ENCODE assay signal across 4 cellular contexts in genomic region chr17:40087049-40087794, GRCh38. TPM values are rescaled to one million over a fixed set of nuclear protein-coding genes. Genes with fewer than 3 reads are reported as not detected.
DNase-seq lines count a peak whose midpoint lies in the region; ATAC-seq lines count a peak whose summit lies in the region.

No MANE protein-coding gene starts in this region.

- H3K4me1 Mint-ChIP-seq in activated CD4-positive, alpha-beta T cell treated with anti-CD3 and anti-CD28 coated beads, Interleukin-2, amount 10 ng/mL, durations not matched to agents 7 days and 5 days = peaks cover 8% of the 10 kb centered on the region
- peaks cover 18% of the 10 kb centered on the region for H3K4me1 Mint-ChIP-seq in stimulated activated memory B cell treated with anti-CD40 and anti-IgM and Interleukin-4, amounts not matched to agents 10 μg/mL and 1 μg/mL and 100 μg/mL, for 72 hours
- peaks cover 4 to 6% of the 10 kb centered on the region in 2 donors for H3K4me1 Mint-ChIP-seq in natural killer cell treated with Interleukin-12 subunit alpha and Interleukin-12 subunit beta and Interleukin-15 and Interleukin-18, amount 100 ng/mL, for 72 hours (ENCODE audit: low read depth in 2 of 2)

- H3K27me3 Mint-ChIP-seq in activated CD4-positive, alpha-beta T cell treated with anti-CD3 and anti-CD28 coated beads, Interleukin-2, amount 10 ng/mL, durations not matched to agents 7 days and 5 days = no peaks in the 10 kb centered on the region
- no peaks in the 10 kb centered on the region for H3K27me3 Mint-ChIP-seq in stimulated activated memory B cell treated with anti-CD40 and anti-IgM and Interleukin-4, amounts not matched to agents 10 μg/mL and 1 μg/mL and 100 μg/mL, for 72 hours
- H3K27me3 Mint-ChIP-seq in natural killer cell treated with Interleukin-12 subunit alpha and Interleukin-12 subunit beta and Interleukin-15 and Interleukin-18, amount 100 ng/mL, for 72 hours = no peaks in the 10 kb centered on the region

- H3K27ac Mint-ChIP-seq in activated CD4-positive, alpha-beta T cell treated with anti-CD3 and anti-CD28 coated beads, Interleukin-2, amount 10 ng/mL, durations not matched to agents 7 days and 5 days = peak overlapping the region; percentile 22
- peak overlapping the region; percentile 1 for H3K27ac Mint-ChIP-seq in stimulated activated memory B cell treated with anti-CD40 and anti-IgM and Interleukin-4, amounts not matched to agents 10 μg/mL and 1 μg/mL and 100 μg/mL, for 72 hours
- H3K27ac Mint-ChIP-seq in natural killer cell treated with Interleukin-12 subunit alpha and Interleukin-12 subunit beta and Interleukin-15 and Interleukin-18, amount 100 ng/mL, for 72 hours = no peak overlapping the region

- CTCF ChIA-PET in activated CD4-positive, alpha-beta T cell treated with anti-CD3 and anti-CD28 coated beads, Interleukin-2, amount 10 ng/mL, durations not matched to agents 7 days and 5 days (lab: Charles Lee) = interaction anchor here (0.6 to 2.7 kb wide), 7 partner anchors 8 to 389 kb away, joined by 3 to 32 read pairs (median 5); partner anchors contain the start of genes NR1D1 and THRA

- H3K36me3 Mint-ChIP-seq in activated CD4-positive, alpha-beta T cell treated with anti-CD3 and anti-CD28 coated beads, Interleukin-2, amount 10 ng/mL, durations not matched to agents 7 days and 5 days (ENCODE audit: low read depth) = peaks cover 5% of the 10 kb centered on the region
- peaks cover 40% of the 10 kb centered on the region for H3K36me3 Mint-ChIP-seq in stimulated activated memory B cell treated with anti-CD40 and anti-IgM and Interleukin-4, amounts not matched to agents 10 μg/mL and 1 μg/mL and 100 μg/mL, for 72 hours
- H3K36me3 Mint-ChIP-seq in natural killer cell treated with Interleukin-12 subunit alpha and Interleukin-12 subunit beta and Interleukin-15 and Interleukin-18, amount 100 ng/mL, for 72 hours = no peaks in the 10 kb centered on the region

- H3K4me3 Mint-ChIP-seq in activated CD4-positive, alpha-beta T cell treated with anti-CD3 and anti-CD28 coated beads, Interleukin-2, amount 10 ng/mL, durations not matched to agents 7 days and 5 days = no peak overlapping the region
- H3K4me3 Mint-ChIP-seq in stimulated activated memory B cell treated with anti-CD40 and anti-IgM and Interleukin-4, amounts not matched to agents 10 μg/mL and 1 μg/mL and 100 μg/mL, for 72 hours = no peak overlapping the region
- no peak overlapping the region for H3K4me3 Mint-ChIP-seq in natural killer cell treated with Interleukin-12 subunit alpha and Interleukin-12 subunit beta and Interleukin-15 and Interleukin-18, amount 100 ng/mL, for 72 hours

- H3K9me3 Mint-ChIP-seq in activated CD4-positive, alpha-beta T cell treated with anti-CD3 and anti-CD28 coated beads, Interleukin-2, amount 10 ng/mL, durations not matched to agents 7 days and 5 days = no peaks in the 10 kb centered on the region
- no peaks in the 10 kb centered on the region for H3K9me3 Mint-ChIP-seq in stimulated activated memory B cell treated with anti-CD40 and anti-IgM and Interleukin-4, amounts not matched to agents 10 μg/mL and 1 μg/mL and 100 μg/mL, for 72 hours
- H3K9me3 Mint-ChIP-seq in natural killer cell treated with Interleukin-12 subunit alpha and Interleukin-12 subunit beta and Interleukin-15 and Interleukin-18, amount 100 ng/mL, for 72 hours = no peaks in the 10 kb centered on the region

- DNase-seq in activated CD4-positive, alpha-beta T cell treated with anti-CD3 and anti-CD28 coated beads, Interleukin-2, amount 10 ng/mL, durations not matched to agents 7 days and 5 days = no peak
- DNase-seq in activated CD4-positive, alpha-beta T cell treated with anti-CD3 and anti-CD28 coated beads for 4 hours = no peak
- DNase-seq in natural killer cell treated with Interleukin-12 subunit alpha and Interleukin-12 subunit beta and Interleukin-15 and Interleukin-18, amount 100 ng/mL, for 72 hours (ENCODE audit: low spot score) = no peak

- POLR2A ChIA-PET in activated CD4-positive, alpha-beta T cell treated with anti-CD3 and anti-CD28 coated beads, Interleukin-2, amount 10 ng/mL, durations not matched to agents 7 days and 5 days (lab: Charles Lee) = interaction anchor here (0.6 kb wide), 1 partner anchor 26 kb away, joined by 6 read pairs; no protein-coding TSS in a partner anchor

- ATAC-seq in stimulated activated memory B cell treated with anti-CD40 and anti-IgM and Interleukin-4, amounts not matched to agents 10 μg/mL and 1 μg/mL and 100 μg/mL, for 72 hours = no peak
- ATAC-seq in natural killer cell treated with Interleukin-12 subunit alpha and Interleukin-12 subunit beta and Interleukin-15 and Interleukin-18, amount 100 ng/mL, for 72 hours = no peak

RNA-seq across cellular contexts. Expression of gene NR1D1, which starts 13.2 kb away (rescaled TPM):
- total RNA-seq in activated CD4-positive, alpha-beta T cell treated with anti-CD3 and anti-CD28 coated beads, Interleukin-2, amount 10 ng/mL, durations not matched to agents 7 days and 5 days = 1 to 10 TPM; 5.5 to 5.8 TPM
- total RNA-seq in natural killer cell treated with Interleukin-12 subunit alpha and Interleukin-12 subunit beta and Interleukin-15 and Interleukin-18, amount 100 ng/mL, for 72 hours = 1 to 10 TPM; 1.4 to 5.4 TPM

RNA-seq across cellular contexts. Expression of gene THRA, which starts 24.5 kb away (rescaled TPM):
- 1 to 10 TPM; 8.6 to 9.1 TPM for total RNA-seq in activated CD4-positive, alpha-beta T cell treated with anti-CD3 and anti-CD28 coated beads, Interleukin-2, amount 10 ng/mL, durations not matched to agents 7 days and 5 days
- 10 to 100 TPM in 1 of 2 donors, 1 to 10 TPM in 1; 4.9 to 10.9 TPM for total RNA-seq in natural killer cell treated with Interleukin-12 subunit alpha and Interleukin-12 subunit beta and Interleukin-15 and Interleukin-18, amount 100 ng/mL, for 72 hours

RNA-seq across cellular contexts. Expression of gene MED24, which starts 33.0 kb away (rescaled TPM):
- 100 to 1,000 TPM in 1 of 2 experiments, 10 to 100 TPM in 1; 92.1 to 102 TPM for total RNA-seq in activated CD4-positive, alpha-beta T cell treated with anti-CD3 and anti-CD28 coated beads, Interleukin-2, amount 10 ng/mL, durations not matched to agents 7 days and 5 days
- 100 to 1,000 TPM in 1 of 2 donors, 10 to 100 TPM in 1; 91.5 to 147 TPM for total RNA-seq in natural killer cell treated with Interleukin-12 subunit alpha and Interleukin-12 subunit beta and Interleukin-15 and Interleukin-18, amount 100 ng/mL, for 72 hours

RNA-seq across cellular contexts. Expression of gene MSL1, which starts 34.5 kb away (rescaled TPM):
- total RNA-seq in activated CD4-positive, alpha-beta T cell treated with anti-CD3 and anti-CD28 coated beads, Interleukin-2, amount 10 ng/mL, durations not matched to agents 7 days and 5 days = 10 to 100 TPM; 95.4 to 97.1 TPM
- 100 to 1,000 TPM in 1 of 2 donors, 10 to 100 TPM in 1; 79.8 to 102 TPM for total RNA-seq in natural killer cell treated with Interleukin-12 subunit alpha and Interleukin-12 subunit beta and Interleukin-15 and Interleukin-18, amount 100 ng/mL, for 72 hours

RNA-seq across cellular contexts. Expression of gene CASC3, which starts 53.1 kb away (rescaled TPM):
- 10 to 100 TPM; 84.8 to 89.2 TPM for total RNA-seq in activated CD4-positive, alpha-beta T cell treated with anti-CD3 and anti-CD28 coated beads, Interleukin-2, amount 10 ng/mL, durations not matched to agents 7 days and 5 days
- total RNA-seq in natural killer cell treated with Interleukin-12 subunit alpha and Interleukin-12 subunit beta and Interleukin-15 and Interleukin-18, amount 100 ng/mL, for 72 hours = 100 to 1,000 TPM in 1 of 2 donors, 10 to 100 TPM in 1; 83.1 to 101 TPM

Comparison
In these comparisons a context has a peak if more than half of its experiments do, and no peak if none do; other contexts are left out.
1. H3K27ac Mint-ChIP-seq: peak in activated CD4-positive, alpha-beta T cell treated with anti-CD3 and anti-CD28 coated beads, Interleukin-2, amount 10 ng/mL, durations not matched to agents 7 days and 5 days (single experiment) and stimulated activated memory B cell treated with anti-CD40 and anti-IgM and Interleukin-4, amounts not matched to agents 10 μg/mL and 1 μg/mL and 100 μg/mL, for 72 hours (single experiment); none in natural killer cell treated with Interleukin-12 subunit alpha and Interleukin-12 subunit beta and Interleukin-15 and Interleukin-18, amount 100 ng/mL, for 72 hours (0 of 2).